ENCODE assay signal across 18 cellular contexts in genomic region chr16:30766922-30767284, GRCh38. TPM values are rescaled to one million over a fixed set of nuclear protein-coding genes. Genes with fewer than 3 reads are reported as not detected.
DNase-seq lines count a peak whose midpoint lies in the region; ATAC-seq and TF ChIP-seq lines count a peak whose summit lies in the region.
"Had no signal": no experiment of that assay in that cellular context is flagged by ENCODE, and none has a peak within 500 bp of the region (broad histone marks: within the 10 kb centered on the region; RNA-seq: fewer than 3 reads in every experiment).

No MANE protein-coding gene starts in this region.

- CTCF ChIA-PET in WTC11 (lab: Charles Lee): no interaction called here
- CTCF ChIA-PET in HEK293T (lab: Yijun Ruan, JAX): no interaction called here

- H3K36me3 Mint-ChIP-seq in IgD-negative memory B cell (peaks cover 5% of the 10 kb centered on the region), WTC11 (peaks cover 80% of the 10 kb centered on the region)
- peaks cover 56% of the 10 kb centered on the region for H3K36me3 Mint-ChIP-seq in central memory CD8-positive, alpha-beta T cell (ENCODE audit: insufficient read depth)

- peaks cover 88% of the 10 kb centered on the region for H3K36me3 ChIP-seq in left ventricle myocardium inferior
- peaks cover 83% of the 10 kb centered on the region for H3K36me3 ChIP-seq in osteoblast (ENCODE audit: insufficient read depth, low read length)

- no peak for ATAC-seq in central memory CD8-positive, alpha-beta T cell (replicated peaks; ENCODE audit: extremely low read depth, poor library complexity, severe bottlenecking)
- no peak for ATAC-seq in WTC11
- ATAC-seq: HCT116 had no signal

- peaks cover 36% of the 10 kb centered on the region for H3K79me2 ChIP-seq in osteoblast (ENCODE audit: insufficient read depth, low read length)

- H3K4me1 ChIP-seq in left ventricle myocardium inferior (peaks cover 51% of the 10 kb centered on the region), osteoblast (ENCODE audit: insufficient read depth, low read length) (peaks cover 16% of the 10 kb centered on the region)

- H3K4me2 ChIP-seq in osteoblast (ENCODE audit: insufficient read depth, low read length): no peak overlapping the region
- H3K4me2 ChIP-seq: BLaER1 treated with 17β-estradiol and CSF1 and Interleukin-3, amounts not matched to agents 10 nM and 100 nM had no signal

- H3K4me3 ChIP-seq in left ventricle myocardium inferior (no peak overlapping the region), osteoblast (ENCODE audit: insufficient read depth, low read length) (no peak overlapping the region)
- H3K4me3 ChIP-seq: BLaER1 treated with 17β-estradiol and CSF1 and Interleukin-3, amounts not matched to agents 10 nM and 100 nM; SJCRH30 had no signal

- no peaks in the 10 kb centered on the region for H3K9me3 Mint-ChIP-seq in IgD-negative memory B cell
- H3K9me3 Mint-ChIP-seq in central memory CD8-positive, alpha-beta T cell: no peaks in the 10 kb centered on the region
- no peaks in the 10 kb centered on the region for H3K9me3 Mint-ChIP-seq in WTC11
- H3K9me3 Mint-ChIP-seq: CD8-positive, alpha-beta T cell had no signal

- peak overlapping the region; percentile 80 for H3K27ac ChIP-seq in left ventricle myocardium inferior (replicated peaks)
- no peak overlapping the region for H3K27ac ChIP-seq in osteoblast (ENCODE audit: low read depth, low read length)
- H3K27ac ChIP-seq: BLaER1 treated with 17β-estradiol and CSF1 and Interleukin-3, amounts not matched to agents 10 nM and 100 nM; SJCRH30 had no signal

- H3K27me3 ChIP-seq in left ventricle myocardium inferior (ENCODE audit: low read depth) (no peaks in the 10 kb centered on the region), osteoblast (ENCODE audit: insufficient read depth, low read length) (no peaks in the 10 kb centered on the region)
- H3K27me3 ChIP-seq: BLaER1 treated with 17β-estradiol and CSF1 and Interleukin-3, amounts not matched to agents 10 nM and 100 nM; SJCRH30 had no signal

- H3K9me3 ChIP-seq in left ventricle myocardium inferior (replicated peaks) (no peaks in the 10 kb centered on the region), osteoblast (ENCODE audit: low read depth, low read length) (no peaks in the 10 kb centered on the region)
- H3K9me3 ChIP-seq: BLaER1 treated with 17β-estradiol and CSF1 and Interleukin-3, amounts not matched to agents 10 nM and 100 nM; SJCRH30 had no signal

- peaks cover 23% of the 10 kb centered on the region for H4K20me1 ChIP-seq in osteoblast (ENCODE audit: insufficient read depth, low read length)

- H3K27me3 Mint-ChIP-seq in IgD-negative memory B cell: no peaks in the 10 kb centered on the region
- no peaks in the 10 kb centered on the region for H3K27me3 Mint-ChIP-seq in central memory CD8-positive, alpha-beta T cell
- H3K27me3 Mint-ChIP-seq in WTC11 (ENCODE audit: low read depth): no peaks in the 10 kb centered on the region

- H2AFZ ChIP-seq in osteoblast (ENCODE audit: low read length): no peak overlapping the region

- DNase-seq in central memory CD8-positive, alpha-beta T cell (ENCODE audit: low spot score in 2 of 2): no peak
- no peak for DNase-seq in left ventricle myocardium inferior
- peak; percentile 32 for DNase-seq in osteoblast (ENCODE audit: insufficient read length, low spot score, missing footprints)
- DNase-seq in mucosa of gallbladder (ENCODE audit: low spot score): no peak
- DNase-seq in WTC11 (ENCODE audit: low spot score): no peak
- DNase-seq in HEK293T (ENCODE audit: extremely low spot score): no peak
- DNase-seq: DMS79, GOT3, KBM-7, NCI-H1105 treated with DMSO at 0.1 percent for 48 hours, NCI-H1694 treated with DMSO at 0.1 percent for 48 hours, NCI-H510A, NCI-H774, SJCRH30 had no signal

- peak overlapping the region in 2 of 3 donors; percentile 55 to 59 for H3K27ac Mint-ChIP-seq in IgD-negative memory B cell
- H3K27ac Mint-ChIP-seq in central memory CD8-positive, alpha-beta T cell (ENCODE audit: low read depth): peak overlapping the region; percentile 39
- H3K27ac Mint-ChIP-seq in WTC11: no peak overlapping the region

- H3K4me3 Mint-ChIP-seq in IgD-negative memory B cell (peak overlapping the region in 1 of 4 donors; percentile 76), WTC11 (no peak overlapping the region)
- peak overlapping the region; percentile 4 for H3K4me3 Mint-ChIP-seq in central memory CD8-positive, alpha-beta T cell
- H3K4me3 Mint-ChIP-seq: CD8-positive, alpha-beta T cell had no signal

- peaks cover 12 to 34% (median 29%) of the 10 kb centered on the region in 3 donors for H3K4me1 Mint-ChIP-seq in IgD-negative memory B cell
- H3K4me1 Mint-ChIP-seq in central memory CD8-positive, alpha-beta T cell: peaks cover 45% of the 10 kb centered on the region
- H3K4me1 Mint-ChIP-seq in WTC11: peaks cover 12% of the 10 kb centered on the region

- no peak for TF ChIP-seq CTCF in left ventricle myocardium inferior (IDR thresholded peaks at IDR 0.05; ENCODE audit: borderline replicate concordance)
- TF ChIP-seq CTCF in osteoblast (IDR thresholded peaks at IDR 0.05; ENCODE audit: extremely low read depth, low read depth, low read length): no peak
- TF ChIP-seq CTCF in WTC11 (IDR thresholded peaks at IDR 0.05): no peak

- POLR2A ChIA-PET in WTC11 (lab: Charles Lee) (interaction anchor here (0.7 kb wide), 1 partner anchor 113 kb away, joined by 3 read pairs; no protein-coding TSS in a partner anchor), HEK293T (lab: Yijun Ruan, JAX) (interaction anchor here (1.2 to 5.1 kb wide), 2 partner anchors 8 to 11 kb away, joined by 3 to 44 read pairs; no protein-coding TSS in a partner anchor)

- intact Hi-C loops in left ventricle myocardium inferior (cut with micrococcal nuclease): no loop called here

TF ChIP-seq in WTC11, 78 proteins besides CTCF, POLR2A, EP300 and RAD21 (continues in another document):
- TF ChIP-seq RELA (CRISPR knock-in tag; IDR thresholded peaks at IDR 0.05; ENCODE audit: borderline replicate concordance): no peak
- no peak for TF ChIP-seq ZNF121 (CRISPR knock-in tag; IDR thresholded peaks at IDR 0.05)
- TF ChIP-seq NFYB (CRISPR knock-in tag; conservative IDR thresholded peaks at IDR 0.05; ENCODE audit: low read depth): no peak
- TF ChIP-seq E2F1 (CRISPR knock-in tag; IDR thresholded peaks at IDR 0.05): no peak
- TF ChIP-seq RORB (CRISPR knock-in tag; IDR thresholded peaks at IDR 0.05): no peak
- TF ChIP-seq CDX4 (CRISPR knock-in tag; IDR thresholded peaks at IDR 0.05; ENCODE audit: borderline replicate concordance): no peak
- no peak for TF ChIP-seq ETV6 (CRISPR knock-in tag; IDR thresholded peaks at IDR 0.05)

TF ChIP-seq in HEK293T, 16 proteins besides CTCF, POLR2A, EP300 and RAD21:
- TF ChIP-seq ELF4 (IDR thresholded peaks at IDR 0.05) (no peak), LEF1 (IDR thresholded peaks at IDR 0.05; ENCODE audit: borderline replicate concordance) (no peak), FOXA1 (IDR thresholded peaks at IDR 0.05) (no peak), TARDBP (IDR thresholded peaks at IDR 0.05) (no peak), L3MBTL2 (conservative IDR thresholded peaks at IDR 0.05) (no peak), SUZ12 (IDR thresholded peaks at IDR 0.05) (no peak), SP1 (IDR thresholded peaks at IDR 0.05) (no peak), FOXK2 (IDR thresholded peaks at IDR 0.05) (no peak), PKNOX1 (IDR thresholded peaks at IDR 0.05) (no peak), CTBP1 (IDR thresholded peaks at IDR 0.05; ENCODE audit: borderline replicate concordance) (no peak), ZNF384 (IDR thresholded peaks at IDR 0.05) (no peak), NFRKB (IDR thresholded peaks at IDR 0.05) (no peak)

RNA-seq across cellular contexts. Expression of gene RNF40, which starts 4.8 kb away (rescaled TPM):
- polyA plus RNA-seq in IgD-negative memory B cell: 56.0 TPM
- total RNA-seq in left ventricle myocardium inferior (35.6 TPM), osteoblast (63.1 and 88.3 TPM in 2 replicates), mucosa of gallbladder (129 TPM), WTC11 (2021) (63.7 to 77.1 TPM (median 66.9 TPM) in 3 replicates)

RNA-seq across cellular contexts. Expression of gene CFAP119, which starts 5.0 kb away (rescaled TPM):
- 0.63 TPM for polyA plus RNA-seq in IgD-negative memory B cell
- total RNA-seq in left ventricle myocardium inferior: 0.69 TPM
- total RNA-seq in osteoblast: 2.4 and 2.9 TPM in 2 replicates
- 13.2 TPM for total RNA-seq in mucosa of gallbladder
- 4.6 to 6.6 TPM (median 6.2 TPM) in 3 replicates for total RNA-seq in WTC11 (2021)

RNA-seq across cellular contexts. Expression of gene PHKG2, which starts 18.7 kb away (rescaled TPM):
- 36.7 TPM for polyA plus RNA-seq in IgD-negative memory B cell
- total RNA-seq in left ventricle myocardium inferior (15.6 TPM), osteoblast (20.3 and 25.0 TPM in 2 replicates), mucosa of gallbladder (39.2 TPM), WTC11 (2021) (40.8 to 50.5 TPM (median 45.0 TPM) in 3 replicates)

RNA-seq across cellular contexts. Expression of gene ZNF629, which starts 20.1 kb away (rescaled TPM):
- polyA plus RNA-seq in IgD-negative memory B cell: 0.30 TPM
- total RNA-seq in left ventricle myocardium inferior (21.1 TPM), osteoblast (15.3 and 16.3 TPM in 2 replicates), mucosa of gallbladder (18.9 TPM), WTC11 (2021) (18.7 to 20.0 TPM (median 19.7 TPM) in 3 replicates)
